Comparison of ENCODE assay signal across 1 cellular context in the genomic region with DNA sequence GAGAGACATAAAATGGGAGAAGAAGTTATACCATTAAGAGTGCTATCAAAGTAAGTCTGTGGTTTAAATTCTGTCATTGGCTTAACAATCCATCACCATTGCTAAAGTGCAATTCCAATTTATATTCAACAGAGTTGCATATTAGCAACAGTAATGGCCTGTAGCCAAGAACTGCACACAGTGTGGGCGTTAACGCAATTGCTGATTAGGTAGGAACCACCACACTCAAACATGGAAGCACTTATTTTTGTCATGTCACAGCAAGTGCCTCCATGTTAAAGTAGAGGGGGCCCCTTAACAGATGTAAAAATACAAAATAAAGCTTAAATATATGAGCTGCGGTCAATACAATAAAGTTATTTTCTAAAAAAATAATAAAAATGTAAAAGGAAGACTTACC.
A peak's percentile ranks its signal among the peaks of the same experiment; 100 is the strongest.
TF ChIP-seq lines count a peak whose summit lies in the region.

No MANE protein-coding gene starts in this region.

TF ChIP-seq in K562, 482 proteins besides CTCF, POLR2A, EP300 and RAD21 (continued from another document):
- TF ChIP-seq, protein P1, sequence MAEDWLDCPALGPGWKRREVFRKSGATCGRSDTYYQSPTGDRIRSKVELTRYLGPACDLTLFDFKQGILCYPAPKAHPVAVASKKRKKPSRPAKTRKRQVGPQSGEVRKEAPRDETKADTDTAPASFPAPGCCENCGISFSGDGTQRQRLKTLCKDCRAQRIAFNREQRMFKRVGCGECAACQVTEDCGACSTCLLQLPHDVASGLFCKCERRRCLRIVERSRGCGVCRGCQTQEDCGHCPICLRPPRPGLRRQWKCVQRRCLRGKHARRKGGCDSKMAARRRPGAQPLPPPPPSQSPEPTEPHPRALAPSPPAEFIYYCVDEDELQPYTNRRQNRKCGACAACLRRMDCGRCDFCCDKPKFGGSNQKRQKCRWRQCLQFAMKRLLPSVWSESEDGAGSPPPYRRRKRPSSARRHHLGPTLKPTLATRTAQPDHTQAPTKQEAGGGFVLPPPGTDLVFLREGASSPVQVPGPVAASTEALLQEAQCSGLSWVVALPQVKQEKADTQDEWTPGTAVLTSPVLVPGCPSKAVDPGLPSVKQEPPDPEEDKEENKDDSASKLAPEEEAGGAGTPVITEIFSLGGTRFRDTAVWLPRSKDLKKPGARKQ (CRISPR knock-in tag; IDR thresholded peaks at IDR 0.05): no peak
- TF ChIP-seq GABPA (tag; conservative IDR thresholded peaks at IDR 0.05; ENCODE audit: low read depth) (no peak), KDM4B (IDR thresholded peaks at IDR 0.05; ENCODE audit: borderline replicate concordance in 2 of 2, low read depth in 1 of 2) (no peak), SPI1 (IDR thresholded peaks at IDR 0.05; ENCODE audit: borderline replicate concordance, low read depth, low read length) (no peak), EGR1 (conservative IDR thresholded peaks at IDR 0.05) (peak; percentile 68), ZKSCAN1 (IDR thresholded peaks at IDR 0.05; ENCODE audit: low read depth, low read length) (0 out of 2 replicates have a peak, but pooled peaks have one; percentile 45), ESRRA (IDR thresholded peaks at IDR 0.05; ENCODE audit: borderline replicate concordance, low read depth) (no peak), KLF6 (CRISPR knock-in tag; IDR thresholded peaks at IDR 0.05; ENCODE audit: borderline replicate concordance) (no peak), ZFPM2 (CRISPR knock-in tag; IDR thresholded peaks at IDR 0.05) (no peak)
- TF ChIP-seq, protein P2, sequence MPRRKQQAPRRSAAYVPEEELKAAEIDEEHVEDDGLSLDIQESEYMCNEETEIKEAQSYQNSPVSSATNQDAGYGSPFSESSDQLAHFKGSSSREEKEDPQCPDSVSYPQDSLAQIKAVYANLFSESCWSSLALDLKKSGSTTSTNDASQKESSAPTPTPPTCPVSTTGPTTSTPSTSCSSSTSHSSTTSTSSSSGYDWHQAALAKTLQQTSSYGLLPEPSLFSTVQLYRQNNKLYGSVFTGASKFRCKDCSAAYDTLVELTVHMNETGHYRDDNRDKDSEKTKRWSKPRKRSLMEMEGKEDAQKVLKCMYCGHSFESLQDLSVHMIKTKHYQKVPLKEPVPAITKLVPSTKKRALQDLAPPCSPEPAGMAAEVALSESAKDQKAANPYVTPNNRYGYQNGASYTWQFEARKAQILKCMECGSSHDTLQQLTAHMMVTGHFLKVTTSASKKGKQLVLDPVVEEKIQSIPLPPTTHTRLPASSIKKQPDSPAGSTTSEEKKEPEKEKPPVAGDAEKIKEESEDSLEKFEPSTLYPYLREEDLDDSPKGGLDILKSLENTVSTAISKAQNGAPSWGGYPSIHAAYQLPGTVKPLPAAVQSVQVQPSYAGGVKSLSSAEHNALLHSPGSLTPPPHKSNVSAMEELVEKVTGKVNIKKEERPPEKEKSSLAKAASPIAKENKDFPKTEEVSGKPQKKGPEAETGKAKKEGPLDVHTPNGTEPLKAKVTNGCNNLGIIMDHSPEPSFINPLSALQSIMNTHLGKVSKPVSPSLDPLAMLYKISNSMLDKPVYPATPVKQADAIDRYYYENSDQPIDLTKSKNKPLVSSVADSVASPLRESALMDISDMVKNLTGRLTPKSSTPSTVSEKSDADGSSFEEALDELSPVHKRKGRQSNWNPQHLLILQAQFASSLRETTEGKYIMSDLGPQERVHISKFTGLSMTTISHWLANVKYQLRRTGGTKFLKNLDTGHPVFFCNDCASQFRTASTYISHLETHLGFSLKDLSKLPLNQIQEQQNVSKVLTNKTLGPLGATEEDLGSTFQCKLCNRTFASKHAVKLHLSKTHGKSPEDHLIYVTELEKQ (CRISPR knock-in tag; IDR thresholded peaks at IDR 0.05): no peak
- TF ChIP-seq, protein P3, sequence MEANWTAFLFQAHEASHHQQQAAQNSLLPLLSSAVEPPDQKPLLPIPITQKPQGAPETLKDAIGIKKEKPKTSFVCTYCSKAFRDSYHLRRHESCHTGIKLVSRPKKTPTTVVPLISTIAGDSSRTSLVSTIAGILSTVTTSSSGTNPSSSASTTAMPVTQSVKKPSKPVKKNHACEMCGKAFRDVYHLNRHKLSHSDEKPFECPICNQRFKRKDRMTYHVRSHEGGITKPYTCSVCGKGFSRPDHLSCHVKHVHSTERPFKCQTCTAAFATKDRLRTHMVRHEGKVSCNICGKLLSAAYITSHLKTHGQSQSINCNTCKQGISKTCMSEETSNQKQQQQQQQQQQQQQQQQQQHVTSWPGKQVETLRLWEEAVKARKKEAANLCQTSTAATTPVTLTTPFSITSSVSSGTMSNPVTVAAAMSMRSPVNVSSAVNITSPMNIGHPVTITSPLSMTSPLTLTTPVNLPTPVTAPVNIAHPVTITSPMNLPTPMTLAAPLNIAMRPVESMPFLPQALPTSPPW (CRISPR knock-in tag; IDR thresholded peaks at IDR 0.05): no peak
- TF ChIP-seq, protein P4, sequence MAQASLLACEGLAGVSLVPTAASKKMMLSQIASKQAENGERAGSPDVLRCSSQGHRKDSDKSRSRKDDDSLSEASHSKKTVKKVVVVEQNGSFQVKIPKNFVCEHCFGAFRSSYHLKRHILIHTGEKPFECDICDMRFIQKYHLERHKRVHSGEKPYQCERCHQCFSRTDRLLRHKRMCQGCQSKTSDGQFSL (CRISPR knock-in tag; IDR thresholded peaks at IDR 0.05): no peak
- TF ChIP-seq, protein P4 (tag; IDR thresholded peaks at IDR 0.05): no peak
